Comparison of ENCODE assay signal across 1 cellular context in the genomic region with DNA sequence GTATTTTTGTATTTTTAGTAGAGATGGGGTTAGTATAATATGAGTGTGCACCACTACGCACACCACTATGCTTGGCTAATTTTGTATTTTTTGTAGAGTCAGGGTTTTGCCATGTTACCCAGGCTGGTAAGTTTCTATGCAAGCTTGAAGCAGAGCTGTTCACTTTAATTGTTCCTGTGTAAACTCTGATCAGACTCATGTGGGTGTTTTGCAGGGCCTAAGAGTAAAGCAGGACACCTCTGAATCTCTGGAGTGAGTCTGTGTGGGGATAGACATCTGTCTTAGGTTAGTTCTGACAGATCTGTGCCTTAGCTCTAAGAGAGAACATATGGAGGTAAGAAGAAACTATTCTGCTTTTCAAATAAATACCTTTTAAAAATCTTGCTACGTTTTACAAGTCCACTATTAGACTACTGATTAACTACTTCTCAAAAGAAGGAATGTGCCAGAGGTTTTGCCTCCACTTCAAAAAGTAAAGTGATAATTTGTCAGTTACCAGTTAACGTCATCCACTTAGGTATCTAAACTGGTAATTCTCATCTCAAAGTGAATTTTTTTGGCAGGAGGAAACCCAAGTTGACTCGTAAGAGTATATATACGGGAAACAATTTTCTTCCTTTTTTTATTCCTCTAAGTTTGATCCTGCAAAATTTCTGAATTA.
TF ChIP-seq lines count a peak whose summit lies in the region.

No MANE protein-coding gene starts in this region.

TF ChIP-seq in HCT116, 20 proteins besides CTCF, POLR2A, EP300 and RAD21 (continued from another document):
- TF ChIP-seq, protein P1, sequence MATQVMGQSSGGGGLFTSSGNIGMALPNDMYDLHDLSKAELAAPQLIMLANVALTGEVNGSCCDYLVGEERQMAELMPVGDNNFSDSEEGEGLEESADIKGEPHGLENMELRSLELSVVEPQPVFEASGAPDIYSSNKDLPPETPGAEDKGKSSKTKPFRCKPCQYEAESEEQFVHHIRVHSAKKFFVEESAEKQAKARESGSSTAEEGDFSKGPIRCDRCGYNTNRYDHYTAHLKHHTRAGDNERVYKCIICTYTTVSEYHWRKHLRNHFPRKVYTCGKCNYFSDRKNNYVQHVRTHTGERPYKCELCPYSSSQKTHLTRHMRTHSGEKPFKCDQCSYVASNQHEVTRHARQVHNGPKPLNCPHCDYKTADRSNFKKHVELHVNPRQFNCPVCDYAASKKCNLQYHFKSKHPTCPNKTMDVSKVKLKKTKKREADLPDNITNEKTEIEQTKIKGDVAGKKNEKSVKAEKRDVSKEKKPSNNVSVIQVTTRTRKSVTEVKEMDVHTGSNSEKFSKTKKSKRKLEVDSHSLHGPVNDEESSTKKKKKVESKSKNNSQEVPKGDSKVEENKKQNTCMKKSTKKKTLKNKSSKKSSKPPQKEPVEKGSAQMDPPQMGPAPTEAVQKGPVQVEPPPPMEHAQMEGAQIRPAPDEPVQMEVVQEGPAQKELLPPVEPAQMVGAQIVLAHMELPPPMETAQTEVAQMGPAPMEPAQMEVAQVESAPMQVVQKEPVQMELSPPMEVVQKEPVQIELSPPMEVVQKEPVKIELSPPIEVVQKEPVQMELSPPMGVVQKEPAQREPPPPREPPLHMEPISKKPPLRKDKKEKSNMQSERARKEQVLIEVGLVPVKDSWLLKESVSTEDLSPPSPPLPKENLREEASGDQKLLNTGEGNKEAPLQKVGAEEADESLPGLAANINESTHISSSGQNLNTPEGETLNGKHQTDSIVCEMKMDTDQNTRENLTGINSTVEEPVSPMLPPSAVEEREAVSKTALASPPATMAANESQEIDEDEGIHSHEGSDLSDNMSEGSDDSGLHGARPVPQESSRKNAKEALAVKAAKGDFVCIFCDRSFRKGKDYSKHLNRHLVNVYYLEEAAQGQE (IDR thresholded peaks at IDR 0.05; ENCODE audit: low read depth), result no peak
- TF ChIP-seq CEBPB (IDR thresholded peaks at IDR 0.05; ENCODE audit: low read depth) (no peak), EZH2 (IDR thresholded peaks at IDR 0.05) (no peak), ZNF274 (IDR thresholded peaks at IDR 0.05; ENCODE audit: low read depth, low read length) (no peak), TCF7L2 (IDR thresholded peaks at IDR 0.05; ENCODE audit: borderline replicate concordance, extremely low read depth, insufficient read depth, insufficient read length) (no peak), POLR2AphosphoS5 (IDR thresholded peaks at IDR 0.05; ENCODE audit: low read depth, low read length) (no peak), JUND (IDR thresholded peaks at IDR 0.05) (no peak), ZFX (IDR thresholded peaks at IDR 0.05) (no peak), CBX3 (IDR thresholded peaks at IDR 0.05; ENCODE audit: low read depth) (no peak), FOSL1 (IDR thresholded peaks at IDR 0.05; ENCODE audit: low read depth) (no peak), ELF1 (IDR thresholded peaks at IDR 0.05; ENCODE audit: borderline replicate concordance, low read depth) (no peak), EZH2phosphoT487 (IDR thresholded peaks at IDR 0.05; ENCODE audit: borderline replicate concordance) (no peak)
- TF ChIP-seq, protein P2, sequence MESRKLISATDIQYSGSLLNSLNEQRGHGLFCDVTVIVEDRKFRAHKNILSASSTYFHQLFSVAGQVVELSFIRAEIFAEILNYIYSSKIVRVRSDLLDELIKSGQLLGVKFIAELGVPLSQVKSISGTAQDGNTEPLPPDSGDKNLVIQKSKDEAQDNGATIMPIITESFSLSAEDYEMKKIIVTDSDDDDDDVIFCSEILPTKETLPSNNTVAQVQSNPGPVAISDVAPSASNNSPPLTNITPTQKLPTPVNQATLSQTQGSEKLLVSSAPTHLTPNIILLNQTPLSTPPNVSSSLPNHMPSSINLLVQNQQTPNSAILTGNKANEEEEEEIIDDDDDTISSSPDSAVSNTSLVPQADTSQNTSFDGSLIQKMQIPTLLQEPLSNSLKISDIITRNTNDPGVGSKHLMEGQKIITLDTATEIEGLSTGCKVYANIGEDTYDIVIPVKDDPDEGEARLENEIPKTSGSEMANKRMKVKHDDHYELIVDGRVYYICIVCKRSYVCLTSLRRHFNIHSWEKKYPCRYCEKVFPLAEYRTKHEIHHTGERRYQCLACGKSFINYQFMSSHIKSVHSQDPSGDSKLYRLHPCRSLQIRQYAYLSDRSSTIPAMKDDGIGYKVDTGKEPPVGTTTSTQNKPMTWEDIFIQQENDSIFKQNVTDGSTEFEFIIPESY (IDR thresholded peaks at IDR 0.05; ENCODE audit: extremely low read depth, insufficient replicate concordance, low read length), result no peak
- TF ChIP-seq, protein P3, sequence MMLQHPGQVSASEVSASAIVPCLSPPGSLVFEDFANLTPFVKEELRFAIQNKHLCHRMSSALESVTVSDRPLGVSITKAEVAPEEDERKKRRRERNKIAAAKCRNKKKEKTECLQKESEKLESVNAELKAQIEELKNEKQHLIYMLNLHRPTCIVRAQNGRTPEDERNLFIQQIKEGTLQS (IDR thresholded peaks at IDR 0.05), result no peak
TF ChIP-seq in HCT116: peak in this region for 0.
